19 cellular contexts compared by ENCODE assay signal in the genomic region with DNA sequence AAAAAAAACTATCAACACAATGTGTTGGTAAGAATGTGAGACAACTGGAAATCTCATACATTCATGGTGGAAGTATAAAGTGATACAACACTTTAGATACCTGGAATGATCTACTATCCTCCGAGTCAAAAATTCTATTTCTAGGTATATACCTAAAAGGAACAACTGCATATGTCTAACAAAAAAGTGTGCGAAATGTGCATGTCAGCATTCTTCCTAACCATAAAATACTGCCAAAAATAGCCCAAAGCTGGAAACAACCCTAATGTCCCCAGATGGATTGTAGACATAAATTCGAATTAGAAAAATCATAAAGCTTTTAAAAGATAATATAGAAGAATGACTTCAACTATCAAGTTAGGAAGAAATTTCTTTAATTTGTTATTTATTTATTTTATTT. TPM values are rescaled to one million over a fixed set of nuclear protein-coding genes. Genes with fewer than 3 reads are reported as not detected.
DNase-seq lines count a peak whose midpoint lies in the region; ATAC-seq, FAIRE-seq and TF ChIP-seq lines count a peak whose summit lies in the region.
"Had no signal": no experiment of that assay in that cellular context is flagged by ENCODE, and none has a peak within 500 bp of the region (broad histone marks: within the 10 kb centered on the region; RNA-seq: fewer than 3 reads in every experiment).

No MANE protein-coding gene starts in this region.

- H3K79me1 ChIP-seq in IMR-90 (ENCODE audit: low read depth in 1 of 2, low read length in 2 of 2), result no peaks in the 10 kb centered on the region

- TF ChIP-seq EP300 in A549 (IDR thresholded peaks at IDR 0.05), result no peak

- H3K18ac ChIP-seq in IMR-90 (ENCODE audit: low read depth, low read length), result no peak overlapping the region

- H3K4ac ChIP-seq in IMR-90 (ENCODE audit: low read depth, low read length), result no peak overlapping the region

- H3K4me3 ChIP-seq in A549 (no peak overlapping the region), IMR-90 (ENCODE audit: insufficient read depth, low read depth, low read length) (no peak overlapping the region), kidney (ENCODE audit: low read length in 2 of 2) (no peak overlapping the region)
- H3K4me3 ChIP-seq: BLaER1 treated with 17β-estradiol and CSF1 and Interleukin-3, amounts not matched to agents 10 nM and 100 nM had no signal

- in situ Hi-C loops in IMR-90 (cut with MboI; ENCODE audit: low sequenced_read_pairs), result no loop called here

- no peaks in the 10 kb centered on the region for H3K9me1 ChIP-seq in IMR-90 (ENCODE audit: insufficient read depth, low read length)

- H2BK5ac ChIP-seq in IMR-90 (ENCODE audit: low read depth, low read length, poor library complexity, severe bottlenecking), result no peak overlapping the region

- no peaks in the 10 kb centered on the region for H4K20me1 ChIP-seq in IMR-90 (ENCODE audit: insufficient read depth, low read length)
- H4K20me1 ChIP-seq: BLaER1 treated with 17β-estradiol and CSF1 and Interleukin-3, amounts not matched to agents 10 nM and 100 nM had no signal

- TF ChIP-seq POLR2A in A549 (IDR thresholded peaks at IDR 0.05; ENCODE audit: low read length), result no peak
- TF ChIP-seq POLR2A in IMR-90 (IDR thresholded peaks at IDR 0.05; ENCODE audit: low read depth, low read length), result no peak
- no peak for TF ChIP-seq POLR2A in H54 (IDR thresholded peaks at IDR 0.05; ENCODE audit: low read depth, low read length)

- no peak for TF ChIP-seq RAD21 in A549 (conservative IDR thresholded peaks at IDR 0.05 in 1 of 2, IDR thresholded peaks at IDR 0.05 in 1 of 2)
- no peak for TF ChIP-seq RAD21 in IMR-90 (IDR thresholded peaks at IDR 0.05; ENCODE audit: low read length)

- H2AFZ ChIP-seq in IMR-90 (replicated peaks; ENCODE audit: low read length, poor library complexity), result no peak overlapping the region

- H3K4me2 ChIP-seq in A549 (no peak overlapping the region), IMR-90 (ENCODE audit: low read depth, low read length) (no peak overlapping the region)
- H3K4me2 ChIP-seq: BLaER1 treated with 17β-estradiol and CSF1 and Interleukin-3, amounts not matched to agents 10 nM and 100 nM had no signal

- TF ChIP-seq CTCF in A549 (IDR thresholded peaks at IDR 0.05) (no peak), IMR-90 (conservative IDR thresholded peaks at IDR 0.05; ENCODE audit: low read depth, low read length) (no peak), kidney (IDR thresholded peaks at IDR 0.05; ENCODE audit: borderline replicate concordance, extremely low read depth, insufficient read depth) (no peak)

- H3K4me1 ChIP-seq in A549 (no peaks in the 10 kb centered on the region), IMR-90 (ENCODE audit: control insufficient read depth, insufficient read depth, low read length) (no peaks in the 10 kb centered on the region), kidney (ENCODE audit: control insufficient read depth in 1 of 2, insufficient read depth in 1 of 2, low read depth in 1 of 2, low read length in 2 of 2) (no peaks in the 10 kb centered on the region)
- H3K4me1 ChIP-seq: BLaER1 treated with 17β-estradiol and CSF1 and Interleukin-3, amounts not matched to agents 10 nM and 100 nM; Caco-2 had no signal

- CTCF ChIA-PET in A549 (lab: Yijun Ruan, JAX) (no interaction called here), IMR-90 (lab: Yijun Ruan, JAX) (no interaction called here)

- H3K23ac ChIP-seq in IMR-90 (ENCODE audit: low read depth, low read length), result no peak overlapping the region

- no peak overlapping the region for H3K56ac ChIP-seq in IMR-90 (ENCODE audit: extremely low read depth, insufficient read depth, low read length)

- H2AK5ac ChIP-seq in IMR-90 (ENCODE audit: low read depth, low read length), result no peak overlapping the region

- H2BK20ac ChIP-seq in IMR-90 (ENCODE audit: low read depth, low read length), result no peak overlapping the region

- no peak overlapping the region for H4K5ac ChIP-seq in IMR-90 (ENCODE audit: low read depth, low read length)

- H2BK120ac ChIP-seq in IMR-90 (ENCODE audit: low read depth, low read length), result no peak overlapping the region

- intact Hi-C loops in IMR-90 (cut with micrococcal nuclease), result no loop called here
- intact Hi-C loops in kidney (cut with DNase I), result no loop called here

- no peak overlapping the region for H4K91ac ChIP-seq in IMR-90 (ENCODE audit: insufficient read depth, low read depth, low read length)

- POLR2A ChIA-PET in A549 (lab: Yijun Ruan, JAX) (no interaction called here), IMR-90 (lab: Charles Lee; ENCODE audit: unreplicated experiment) (no interaction called here)

- WGBS in A549 (ENCODE audit: missing lambda C conversion rate), result 44% methylated on average over 3 of the region's 3 CpGs
- WGBS in IMR-90 (ENCODE audit: extremely low coverage in 2 of 2, insufficient read length in 1 of 2), 2 experiments, result no CpG with 5 or more reads among the region's 3 CpGs

- dilution Hi-C loops in IMR-90 (cut with HindIII; ENCODE audit: low sequenced_read_pairs, unreplicated experiment), result no loop called here

- no peak for ATAC-seq in A549
- ATAC-seq in IMR-90 (ENCODE audit: low read depth), result no peak
- ATAC-seq: CD8-positive, alpha-beta T cell had no signal

- no peak overlapping the region for H3K9ac ChIP-seq in IMR-90 (ENCODE audit: low read depth, low read length)
- no peak overlapping the region for H3K9ac ChIP-seq in kidney (ENCODE audit: low read length in 2 of 2)
- H3K9ac ChIP-seq: BLaER1 treated with 17β-estradiol and CSF1 and Interleukin-3, amounts not matched to agents 10 nM and 100 nM had no signal

- H3K9me3 ChIP-seq in A549 (no peaks in the 10 kb centered on the region), IMR-90 (ENCODE audit: control insufficient read depth, insufficient read depth, low read length) (no peaks in the 10 kb centered on the region; the same call in 1 of the 2 replicates), kidney (ENCODE audit: control insufficient read depth in 1 of 2, low read length in 2 of 2) (peaks cover 0 to 3% of the 10 kb centered on the region in 2 donors)

- H3K27ac ChIP-seq in A549, result no peak overlapping the region
- H3K27ac ChIP-seq in IMR-90 (ENCODE audit: insufficient read depth, low read length), result no peak overlapping the region
- H3K27ac ChIP-seq in kidney (ENCODE audit: low read depth in 2 of 2, low read length in 2 of 2), result no peak overlapping the region
- H3K27ac ChIP-seq: BLaER1 treated with 17β-estradiol and CSF1 and Interleukin-3, amounts not matched to agents 10 nM and 100 nM; C4-2B had no signal

- H3K27me3 ChIP-seq in IMR-90 (ENCODE audit: control insufficient read depth, insufficient read depth, low read length), result no peaks in the 10 kb centered on the region
- H3K27me3 ChIP-seq: BLaER1 treated with 17β-estradiol and CSF1 and Interleukin-3, amounts not matched to agents 10 nM and 100 nM had no signal

- H3K36me3 ChIP-seq in IMR-90 (ENCODE audit: control insufficient read depth, insufficient read depth, low read length), result no peaks in the 10 kb centered on the region
- H3K36me3 ChIP-seq in kidney (ENCODE audit: control insufficient read depth in 1 of 2, insufficient read depth in 2 of 2, low read length in 2 of 2), result no peaks in the 10 kb centered on the region
- H3K36me3 ChIP-seq: BLaER1 treated with 17β-estradiol and CSF1 and Interleukin-3, amounts not matched to agents 10 nM and 100 nM had no signal

- H3K14ac ChIP-seq in IMR-90 (replicated peaks; ENCODE audit: low read depth, low read length), result no peak overlapping the region

- no peak overlapping the region for H4K8ac ChIP-seq in IMR-90 (ENCODE audit: low read depth in 2 of 2, low read length in 2 of 2)

- no peak overlapping the region for H2BK15ac ChIP-seq in IMR-90 (ENCODE audit: low read depth, low read length)

- no peak overlapping the region for H2AK9ac ChIP-seq in IMR-90 (replicated peaks; ENCODE audit: low read depth, low read length, poor library complexity)

- BruUV-seq in IMR-90 (replicated peaks; lab: Mats Ljungman, UMichigan), result no TSS peak

- FAIRE-seq in A549 (lab: Jason Lieb, UNC) (no peak), kidney (lab: Jason Lieb, UNC) (peak; percentile 57), H54 (lab: Jason Lieb, UNC) (no peak)
- FAIRE-seq: D721Med, GM12891, GM19239 had no signal

- DNase-seq in A549 (ENCODE audit: low read depth in 1 of 2, low spot score in 1 of 2) (no peak), IMR-90 (no peak), kidney (no peak), NCI-H1694 treated with DMSO at 0.1 percent for 48 hours (lab: John Stamatoyannopoulos, UW) (no peak), H54 (ENCODE audit: insufficient read length, low spot score) (no peak)
- DNase-seq: 8988T; AML-193; Caco-2; Calu3; CD4-positive, alpha-beta T cell; CD8-positive, alpha-beta T cell; DMS79 treated with DMSO at 0.1 percent for 48 hours; GF-D8 had no signal

TF ChIP-seq in A549, 52 proteins besides CTCF, POLR2A, EP300 and RAD21:
- no peak for TF ChIP-seq KDM5A (IDR thresholded peaks at IDR 0.05)
- TF ChIP-seq MAFK (IDR thresholded peaks at IDR 0.05; ENCODE audit: partially characterized antibody), result peak; percentile 29
TF ChIP-seq in A549: peak in this region for 1.

TF ChIP-seq in IMR-90, 13 proteins besides CTCF, POLR2A, EP300 and RAD21:
- TF ChIP-seq MAFK (IDR thresholded peaks at IDR 0.05; ENCODE audit: low read depth, low read length) (peak; percentile 67), MXI1 (IDR thresholded peaks at IDR 0.05; ENCODE audit: borderline replicate concordance, low read depth, low read length) (no peak)

RNA-seq across cellular contexts. Expression of a gene that starts 51.2 kb away (rescaled TPM):
- polyA plus RNA-seq in A549 (2011; rRNA removed), result 0.83 and 1.1 TPM in 2 replicates
- polyA plus RNA-seq in A549 (2012; cell fraction: cytosol; rRNA removed), result 0.10 and 0.15 TPM in 2 replicates
- polyA plus RNA-seq in A549 (2012; cell fraction: nucleus; rRNA removed), result 0.14 and 0.16 TPM in 2 replicates
- 0.57 to 0.88 TPM (median 0.63 TPM) in 3 replicates for polyA plus RNA-seq in A549 (2017; fragmentation: RNase III; extraction: RNeasy Plus Mini Kit Qiagen cat#74134 plus additional on column Dnase treatment)
- 0.99 and 1.4 TPM in 2 replicates for polyA minus RNA-seq in A549 (2011; rRNA and poly(A)+ RNA removed)
- total RNA-seq in IMR-90 (2012; rRNA removed), result not detected in 2 replicates
- not detected in 2 replicates for polyA plus RNA-seq in IMR-90 (2012; rRNA removed)
- polyA plus RNA-seq in IMR-90 (2012; cell fraction: cytosol; rRNA removed), result not detected in 2 replicates
- not detected in 2 replicates for polyA plus RNA-seq in IMR-90 (2012; cell fraction: nucleus; rRNA removed; ENCODE audit: low replicate concordance)
- total RNA-seq in kidney, result 1.8 TPM
- 3.7 TPM for polyA plus RNA-seq in kidney (ENCODE audit: insufficient read depth, low read depth, low replicate concordance)
- total RNA-seq: B cell; CD4-positive, alpha-beta T cell; CD8-positive, alpha-beta T cell had no signal
